ENCODE assay signal across 2 cellular contexts in the genomic region with DNA sequence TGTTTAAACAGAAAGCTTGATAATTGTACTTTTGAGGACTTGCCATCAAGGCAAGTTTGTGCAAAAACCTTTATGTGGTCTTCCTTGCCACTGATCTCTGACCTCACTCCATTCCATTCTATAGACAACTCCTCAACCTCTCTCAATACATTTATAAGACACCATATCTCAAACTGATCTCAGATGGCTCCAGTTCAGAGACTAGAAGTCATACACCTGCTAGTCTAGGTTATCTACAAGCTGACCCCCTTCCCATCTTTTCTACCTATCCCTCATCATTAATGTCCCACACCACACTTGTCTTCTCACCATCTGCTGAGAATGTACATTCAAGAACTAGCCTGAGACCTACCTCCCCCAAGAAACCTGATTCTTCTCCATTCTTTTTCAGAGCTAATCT.
TF ChIP-seq lines count a peak whose summit lies in the region.

No MANE protein-coding gene starts in this region.

TF ChIP-seq in GM12891, 5 proteins besides CTCF, POLR2A, EP300 and RAD21 (continued from another document):
- TF ChIP-seq PAX5 (IDR thresholded peaks at IDR 0.05; ENCODE audit: insufficient read depth, low read length, severe bottlenecking): no peak
- no peak for TF ChIP-seq POLR2AphosphoS5 (IDR thresholded peaks at IDR 0.05; ENCODE audit: low read depth, low read length)

TF ChIP-seq in SK-N-SH treated with all-trans-retinoic acid at 6 μM for 48 hours, 23 proteins besides CTCF, POLR2A, EP300 and RAD21 (continued from another document):
- TF ChIP-seq, protein P1, sequence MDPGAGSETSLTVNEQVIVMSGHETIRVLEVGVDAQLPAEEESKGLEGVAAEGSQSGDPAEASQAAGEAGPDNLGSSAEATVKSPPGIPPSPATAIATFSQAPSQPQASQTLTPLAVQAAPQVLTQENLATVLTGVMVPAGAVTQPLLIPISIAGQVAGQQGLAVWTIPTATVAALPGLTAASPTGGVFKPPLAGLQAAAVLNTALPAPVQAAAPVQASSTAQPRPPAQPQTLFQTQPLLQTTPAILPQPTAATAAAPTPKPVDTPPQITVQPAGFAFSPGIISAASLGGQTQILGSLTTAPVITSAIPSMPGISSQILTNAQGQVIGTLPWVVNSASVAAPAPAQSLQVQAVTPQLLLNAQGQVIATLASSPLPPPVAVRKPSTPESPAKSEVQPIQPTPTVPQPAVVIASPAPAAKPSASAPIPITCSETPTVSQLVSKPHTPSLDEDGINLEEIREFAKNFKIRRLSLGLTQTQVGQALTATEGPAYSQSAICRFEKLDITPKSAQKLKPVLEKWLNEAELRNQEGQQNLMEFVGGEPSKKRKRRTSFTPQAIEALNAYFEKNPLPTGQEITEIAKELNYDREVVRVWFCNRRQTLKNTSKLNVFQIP (CRISPR knock-in tag; IDR thresholded peaks at IDR 0.05; ENCODE audit: borderline replicate concordance, low read depth): no peak
- TF ChIP-seq, protein P2, sequence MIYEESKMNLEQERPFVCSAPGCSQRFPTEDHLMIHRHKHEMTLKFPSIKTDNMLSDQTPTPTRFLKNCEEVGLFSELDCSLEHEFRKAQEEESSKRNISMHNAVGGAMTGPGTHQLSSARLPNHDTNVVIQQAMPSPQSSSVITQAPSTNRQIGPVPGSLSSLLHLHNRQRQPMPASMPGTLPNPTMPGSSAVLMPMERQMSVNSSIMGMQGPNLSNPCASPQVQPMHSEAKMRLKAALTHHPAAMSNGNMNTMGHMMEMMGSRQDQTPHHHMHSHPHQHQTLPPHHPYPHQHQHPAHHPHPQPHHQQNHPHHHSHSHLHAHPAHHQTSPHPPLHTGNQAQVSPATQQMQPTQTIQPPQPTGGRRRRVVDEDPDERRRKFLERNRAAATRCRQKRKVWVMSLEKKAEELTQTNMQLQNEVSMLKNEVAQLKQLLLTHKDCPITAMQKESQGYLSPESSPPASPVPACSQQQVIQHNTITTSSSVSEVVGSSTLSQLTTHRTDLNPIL (CRISPR knock-in tag; IDR thresholded peaks at IDR 0.05; ENCODE audit: low read depth): no peak
- TF ChIP-seq TOX (CRISPR knock-in tag; IDR thresholded peaks at IDR 0.05; ENCODE audit: borderline replicate concordance) (no peak), BACH2 (CRISPR knock-in tag; IDR thresholded peaks at IDR 0.05; ENCODE audit: borderline replicate concordance) (no peak), ESRRG (CRISPR knock-in tag; IDR thresholded peaks at IDR 0.05) (no peak), PATZ1 (CRISPR knock-in tag; IDR thresholded peaks at IDR 0.05; ENCODE audit: borderline replicate concordance) (no peak), ZNF70 (CRISPR knock-in tag; IDR thresholded peaks at IDR 0.05) (no peak), RARB (CRISPR knock-in tag; IDR thresholded peaks at IDR 0.05) (no peak), TCF4 (CRISPR knock-in tag; IDR thresholded peaks at IDR 0.05; ENCODE audit: borderline replicate concordance) (no peak), PPARA (CRISPR knock-in tag; IDR thresholded peaks at IDR 0.05; ENCODE audit: borderline replicate concordance) (no peak), ZNF565 (CRISPR knock-in tag; conservative IDR thresholded peaks at IDR 0.05; ENCODE audit: low read depth) (no peak)
